In the genomic region with DNA sequence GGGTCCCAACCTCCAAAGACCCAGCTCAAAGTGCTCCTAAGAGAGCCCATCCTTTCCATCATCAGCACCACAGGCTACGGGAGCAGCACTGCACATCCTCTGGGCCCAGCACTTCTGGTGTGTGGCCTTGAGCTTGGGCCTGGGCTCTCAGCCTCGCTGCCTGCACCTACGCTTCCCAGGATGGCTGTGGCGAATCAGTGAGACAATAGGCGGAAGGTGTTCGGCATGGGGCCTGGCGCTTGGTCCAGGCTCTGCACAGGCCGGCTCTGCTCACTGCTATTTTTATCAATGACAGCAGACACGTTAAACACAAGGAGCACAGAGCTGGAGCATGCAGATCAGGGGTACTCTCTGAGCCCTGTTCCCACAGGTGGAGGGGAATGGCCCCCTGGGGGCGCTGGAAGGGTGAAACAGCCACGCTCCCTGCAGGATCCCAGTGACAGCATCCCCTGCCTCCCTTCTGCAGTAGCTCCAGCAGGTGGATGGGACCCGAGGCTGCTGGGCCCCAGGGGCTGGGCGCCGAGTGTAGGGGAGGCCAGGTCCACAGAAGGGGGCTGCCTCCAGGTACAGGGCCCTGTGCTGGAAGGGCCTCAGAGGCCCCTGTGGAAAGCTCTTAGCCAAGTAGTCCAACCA, we compare ENCODE assay signal across 1 cellular context.
TF ChIP-seq lines count a peak whose summit lies in the region.

No MANE protein-coding gene starts in this region.

TF ChIP-seq in HepG2, 621 proteins besides CTCF, POLR2A, EP300 and RAD21:
- TF ChIP-seq, protein P1, sequence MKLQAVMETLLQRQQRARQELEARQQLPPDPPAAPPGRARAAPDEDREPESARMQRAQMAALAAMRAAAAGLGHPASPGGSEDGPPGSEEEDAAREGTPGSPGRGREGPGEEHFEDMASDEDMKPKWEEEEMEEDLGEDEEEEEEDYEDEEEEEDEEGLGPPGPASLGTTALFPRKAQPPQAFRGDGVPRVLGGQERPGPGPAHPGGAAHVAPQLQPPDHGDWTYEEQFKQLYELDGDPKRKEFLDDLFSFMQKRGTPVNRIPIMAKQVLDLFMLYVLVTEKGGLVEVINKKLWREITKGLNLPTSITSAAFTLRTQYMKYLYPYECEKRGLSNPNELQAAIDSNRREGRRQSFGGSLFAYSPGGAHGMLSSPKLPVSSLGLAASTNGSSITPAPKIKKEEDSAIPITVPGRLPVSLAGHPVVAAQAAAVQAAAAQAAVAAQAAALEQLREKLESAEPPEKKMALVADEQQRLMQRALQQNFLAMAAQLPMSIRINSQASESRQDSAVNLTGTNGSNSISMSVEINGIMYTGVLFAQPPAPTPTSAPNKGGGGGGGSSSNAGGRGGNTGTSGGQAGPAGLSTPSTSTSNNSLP (IDR thresholded peaks at IDR 0.05; ENCODE audit: low read depth, low read length): no peak
- TF ChIP-seq AGO2 (optimal IDR thresholded peaks at IDR 0.05; ENCODE audit: low read depth, low read length): peak; percentile 54
- no peak for TF ChIP-seq GABPA (IDR thresholded peaks at IDR 0.05; ENCODE audit: low read depth, low read length)
- TF ChIP-seq GABPA (CRISPR knock-in tag; IDR thresholded peaks at IDR 0.05; ENCODE audit: low read depth): no peak
- peak; percentile 25; the same call in 1 of the 2 replicates for TF ChIP-seq STAG1 (CRISPR knock-in tag; IDR thresholded peaks at IDR 0.05)
- TF ChIP-seq ESRRA (CRISPR knock-in tag; IDR thresholded peaks at IDR 0.05; ENCODE audit: low read depth): no peak
- TF ChIP-seq ZC3H13 (CRISPR knock-in tag; IDR thresholded peaks at IDR 0.05): no peak
- TF ChIP-seq, protein P2, sequence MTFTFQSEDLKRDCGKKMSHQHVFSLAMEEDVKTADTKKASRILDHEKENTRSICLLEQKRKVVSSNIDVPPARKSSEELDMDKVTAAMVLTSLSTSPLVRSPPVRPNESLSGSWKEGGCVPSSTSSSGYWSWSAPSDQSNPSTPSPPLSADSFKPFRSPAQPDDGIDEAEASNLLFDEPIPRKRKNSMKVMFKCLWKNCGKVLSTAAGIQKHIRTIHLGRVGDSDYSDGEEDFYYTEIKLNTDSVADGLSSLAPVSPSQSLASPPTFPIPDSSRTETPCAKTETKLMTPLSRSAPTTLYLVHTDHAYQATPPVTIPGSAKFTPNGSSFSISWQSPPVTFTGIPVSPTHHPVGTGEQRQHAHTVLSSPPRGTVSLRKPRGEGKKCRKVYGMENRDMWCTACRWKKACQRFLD (CRISPR knock-in tag; IDR thresholded peaks at IDR 0.05; ENCODE audit: borderline replicate concordance): no peak
- no peak for TF ChIP-seq ZNF891 (CRISPR knock-in tag; IDR thresholded peaks at IDR 0.05)
